Comparison of ENCODE assay signal across 8 cellular contexts in the genomic region with DNA sequence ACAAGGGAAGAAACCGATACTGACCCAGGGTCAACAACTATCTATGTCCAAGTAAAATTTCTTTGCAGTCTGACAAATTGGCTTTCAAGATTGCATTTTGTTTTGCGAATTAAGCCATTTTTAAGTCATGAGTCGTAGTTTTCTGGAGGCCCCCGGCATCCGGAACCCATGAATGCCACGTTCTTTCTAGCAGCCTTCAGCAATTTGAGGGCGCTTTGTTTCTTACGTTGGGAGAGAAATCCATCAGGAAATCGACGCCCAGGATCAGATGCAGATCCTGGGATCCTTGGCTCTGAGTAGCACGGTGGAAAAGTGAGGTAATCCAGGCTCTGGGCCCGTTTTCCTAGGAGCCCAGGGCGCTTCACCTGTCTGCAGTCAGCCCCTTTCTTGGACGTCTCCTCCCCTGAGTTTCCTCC. TPM values are rescaled to one million over a fixed set of nuclear protein-coding genes. Genes with fewer than 3 reads are reported as not detected.
DNase-seq lines count a peak whose midpoint lies in the region; ATAC-seq, FAIRE-seq and TF ChIP-seq lines count a peak whose summit lies in the region.

No MANE protein-coding gene starts in this region.

- H3K4me3 ChIP-seq in gastrocnemius medialis = peak overlapping the region; percentile 81 to 96 (median 89)

- CTCF ChIA-PET in HEK293T (lab: Yijun Ruan, JAX) (no interaction called here), RWPE1 (lab: Yijun Ruan, JAX) (interaction anchor here (0.7 kb wide), 1 partner anchor 110 kb away, joined by 3 read pairs; no protein-coding TSS in a partner anchor)

- ATAC-seq in foreskin keratinocyte (peak; percentile 89), gastrocnemius medialis (no peak)

- peak; percentile 32 for DNase-seq in NCI-H748 treated with DMSO at 0.1 percent for 48 hours (lab: John Stamatoyannopoulos, UW)
- DNase-seq in NCI-H748 (lab: John Stamatoyannopoulos, UW; ENCODE audit: unreplicated experiment) = no peak
- DNase-seq in HEK293T (ENCODE audit: extremely low spot score) = no peak
- peak; percentile 77 for DNase-seq in RWPE1 (ENCODE audit: low spot score)
- peak in 1 of 2 donors; percentile 84 for DNase-seq in foreskin keratinocyte
- DNase-seq in gastrocnemius medialis = no peak
- DNase-seq in AG08395 (ENCODE audit: low spot score) = no peak
- no peak for DNase-seq in frontal cortex (ENCODE audit: low spot score in 2 of 2)

- in situ Hi-C loops in gastrocnemius medialis (cut with MboI; ENCODE audit: low sequenced_read_pairs in 4 of 4) = no loop called here

- intact Hi-C loops in gastrocnemius medialis (cut with DNase I; ENCODE audit: low total_unique reads) = no loop called here

- TF ChIP-seq CTCF in RWPE1 (conservative IDR thresholded peaks at IDR 0.05; ENCODE audit: low read depth) = no peak
- no peak for TF ChIP-seq CTCF in foreskin keratinocyte (conservative IDR thresholded peaks at IDR 0.05)
- TF ChIP-seq CTCF in gastrocnemius medialis (IDR thresholded peaks at IDR 0.05 in 4 of 5, conservative IDR thresholded peaks at IDR 0.05 in 1 of 5) = no peak

- no peaks in the 10 kb centered on the region for H3K27me3 ChIP-seq in foreskin keratinocyte
- H3K27me3 ChIP-seq in gastrocnemius medialis = no peaks in the 10 kb centered on the region

- H3K36me3 ChIP-seq in gastrocnemius medialis = no peaks in the 10 kb centered on the region

- POLR2A ChIA-PET in HEK293T (lab: Yijun Ruan, JAX) (interaction anchor here (1.0 to 1.5 kb wide), 2 partner anchors 13 to 39 kb away, joined by 3 to 6 read pairs; no protein-coding TSS in a partner anchor), RWPE1 (lab: Yijun Ruan, JAX; ENCODE audit: low non-redundant PET) (no interaction called here)

- no peaks in the 10 kb centered on the region for H3K9me3 ChIP-seq in gastrocnemius medialis

- no peak for TF ChIP-seq POLR2A in gastrocnemius medialis (IDR thresholded peaks at IDR 0.05)

- peak overlapping the region; percentile 62 for H3K27ac ChIP-seq in RWPE1
- peak overlapping the region; percentile 88 for H3K27ac ChIP-seq in foreskin keratinocyte
- peak overlapping the region; percentile 17 to 70 (median 62) for H3K27ac ChIP-seq in gastrocnemius medialis

- no peak for FAIRE-seq in frontal cortex (lab: Jason Lieb, UNC)

- H3K4me1 ChIP-seq in foreskin keratinocyte = peaks cover 7% of the 10 kb centered on the region
- peaks cover 0 to 7% of the 10 kb centered on the region in 2 donors for H3K4me1 ChIP-seq in gastrocnemius medialis

TF ChIP-seq in HEK293T, 16 proteins besides CTCF, POLR2A, EP300 and RAD21:
- TF ChIP-seq L3MBTL2 (conservative IDR thresholded peaks at IDR 0.05) (peak; percentile 73), ZNF384 (IDR thresholded peaks at IDR 0.05) (no peak), ELF4 (IDR thresholded peaks at IDR 0.05) (no peak), LEF1 (IDR thresholded peaks at IDR 0.05; ENCODE audit: borderline replicate concordance) (peak; percentile 17; the same call in 1 of the 2 replicates)

RNA-seq across cellular contexts. Expression of gene ABRACL, which starts 0.3 kb away (rescaled TPM):
- total RNA-seq in foreskin keratinocyte = 97.8 and 98.8 TPM in 2 replicates
- polyA plus RNA-seq in foreskin keratinocyte = 123 and 124 TPM in 2 replicates
- total RNA-seq in gastrocnemius medialis = 1 to 10 TPM in 3 of 4 donors, not detected in 1; 1.5 to 3.0 (median 1.8) TPM
- total RNA-seq in frontal cortex = 55.4 TPM

RNA-seq across cellular contexts. Expression of gene REPS1, which starts 40.2 kb away (rescaled TPM):
- total RNA-seq in foreskin keratinocyte = 60.1 and 60.4 TPM in 2 replicates
- 40.3 and 42.6 TPM in 2 replicates for polyA plus RNA-seq in foreskin keratinocyte
- total RNA-seq in gastrocnemius medialis = 10 to 100 TPM; 14.8 to 21.6 (median 17.4) TPM
- total RNA-seq in frontal cortex = 133 TPM

Comparison
In these comparisons a context has a peak if more than half of its experiments do, and no peak if none do; other contexts are left out.
1. DNase-seq: peak in NCI-H748 treated with DMSO at 0.1 percent for 48 hours (single experiment) and RWPE1 (single experiment); none in NCI-H748 (single experiment), HEK293T (single experiment), gastrocnemius medialis (0 of 2), AG08395 (single experiment) and frontal cortex (0 of 2).
2. RNA of gene ABRACL, which starts 0.3 kb away (total RNA-seq): 97.8 to 98.8 TPM in foreskin keratinocyte and 55.4 TPM in frontal cortex (single experiment); 1.5 to 3.0 TPM in gastrocnemius medialis; every median in the first group is over 10 times any median in the second.
3. Peak in every context shown above with its lines, with median percentiles within 50 percentile points of each other: H3K27ac ChIP-seq.